In genomic region chr2:27102329-27102728, GRCh38 we compare ENCODE assay signal across 1 cellular context.
TF ChIP-seq lines count a peak whose summit lies in the region.

No MANE protein-coding gene starts in this region.

TF ChIP-seq in HepG2, 621 proteins besides CTCF, POLR2A, EP300 and RAD21 (continued from another document):
- TF ChIP-seq, protein P1, sequence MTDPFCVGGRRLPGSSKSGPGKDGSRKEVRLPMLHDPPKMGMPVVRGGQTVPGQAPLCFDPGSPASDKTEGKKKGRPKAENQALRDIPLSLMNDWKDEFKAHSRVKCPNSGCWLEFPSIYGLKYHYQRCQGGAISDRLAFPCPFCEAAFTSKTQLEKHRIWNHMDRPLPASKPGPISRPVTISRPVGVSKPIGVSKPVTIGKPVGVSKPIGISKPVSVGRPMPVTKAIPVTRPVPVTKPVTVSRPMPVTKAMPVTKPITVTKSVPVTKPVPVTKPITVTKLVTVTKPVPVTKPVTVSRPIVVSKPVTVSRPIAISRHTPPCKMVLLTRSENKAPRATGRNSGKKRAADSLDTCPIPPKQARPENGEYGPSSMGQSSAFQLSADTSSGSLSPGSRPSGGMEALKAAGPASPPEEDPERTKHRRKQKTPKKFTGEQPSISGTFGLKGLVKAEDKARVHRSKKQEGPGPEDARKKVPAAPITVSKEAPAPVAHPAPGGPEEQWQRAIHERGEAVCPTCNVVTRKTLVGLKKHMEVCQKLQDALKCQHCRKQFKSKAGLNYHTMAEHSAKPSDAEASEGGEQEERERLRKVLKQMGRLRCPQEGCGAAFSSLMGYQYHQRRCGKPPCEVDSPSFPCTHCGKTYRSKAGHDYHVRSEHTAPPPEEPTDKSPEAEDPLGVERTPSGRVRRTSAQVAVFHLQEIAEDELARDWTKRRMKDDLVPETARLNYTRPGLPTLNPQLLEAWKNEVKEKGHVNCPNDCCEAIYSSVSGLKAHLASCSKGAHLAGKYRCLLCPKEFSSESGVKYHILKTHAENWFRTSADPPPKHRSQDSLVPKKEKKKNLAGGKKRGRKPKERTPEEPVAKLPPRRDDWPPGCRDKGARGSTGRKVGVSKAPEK (CRISPR knock-in tag; IDR thresholded peaks at IDR 0.05; ENCODE audit: borderline replicate concordance), result no peak
- no peak for TF ChIP-seq RFX1 (IDR thresholded peaks at IDR 0.05)
- no peak for TF ChIP-seq CBX5 (CRISPR knock-in tag; IDR thresholded peaks at IDR 0.05; ENCODE audit: borderline replicate concordance)
- no peak for TF ChIP-seq KAT2B (IDR thresholded peaks at IDR 0.05; ENCODE audit: borderline replicate concordance, low read depth, low read length)
- TF ChIP-seq ONECUT2 (CRISPR knock-in tag; IDR thresholded peaks at IDR 0.05), result no peak
